Comparison of ENCODE assay signal across 14 cellular contexts in the genomic region with DNA sequence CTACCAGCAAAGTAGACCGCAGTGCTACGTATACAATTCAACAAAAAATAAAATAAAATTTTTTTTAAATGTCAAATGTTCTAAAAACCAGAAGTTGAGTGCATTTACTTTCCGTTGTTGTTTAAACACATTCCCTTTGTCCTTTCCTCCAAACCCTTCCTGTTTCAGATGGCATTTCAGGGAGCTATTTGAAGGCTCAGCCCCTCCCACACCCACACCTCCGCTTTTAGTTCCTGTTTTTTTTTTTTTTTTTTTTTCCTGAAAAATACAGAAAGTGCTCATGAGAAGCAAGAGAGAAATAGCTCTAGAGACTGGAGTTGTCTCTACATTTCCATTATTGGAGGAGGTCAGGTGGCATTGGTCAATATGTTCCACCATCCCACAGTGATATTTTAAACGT.
"Had no signal": no experiment of that assay in that cellular context is flagged by ENCODE, and none has a peak within 500 bp of the region (broad histone marks: within the 10 kb centered on the region; RNA-seq: fewer than 3 reads in every experiment).

No MANE protein-coding gene starts in this region.

- H3K4me1 ChIP-seq: parathyroid adenoma had no signal

- H3K9me3 ChIP-seq: neutrophil, thoracic aorta had no signal

- H3K36me3 ChIP-seq: neutrophil, thoracic aorta had no signal

- H3K4me3 ChIP-seq: hepatocyte, thoracic aorta had no signal

- DNase-seq: activated CD4-positive, alpha-beta memory T cell treated with anti-CD3 and anti-CD28 coated beads, Interleukin-2, amount 10 ng/mL, durations not matched to agents 7 days and 5 days; activated CD4-positive, alpha-beta T cell treated with anti-CD3 and anti-CD28 coated beads for 4 hours; activated naive CD4-positive, alpha-beta T cell treated with anti-CD3 and anti-CD28 coated beads, Interleukin-2, amount 50 U/mL, for 16 hours; activated T-cell treated with anti-CD3 and anti-CD28 coated beads, Interleukin-2, amount 50 U/mL, for 24 hours; left ventricle myocardium superior; natural killer cell; stimulated activated CD4-positive, alpha-beta T cell treated with anti-CD3 and anti-CD28 coated beads, Interleukin-12 subunit alpha, Interleukin-12 subunit beta, amount 100 ng/mL, for 4 hours; stimulated activated CD4-positive, alpha-beta T cell treated with anti-CD3 and anti-CD28 coated beads, Interleukin-2, amount 100 ng/mL, for 24 hours had no signal

- H3K27me3 ChIP-seq: hepatocyte, neutrophil had no signal

- H3K27ac ChIP-seq: hepatocyte, neutrophil, parathyroid adenoma, thoracic aorta had no signal

- H3K9me3 Mint-ChIP-seq: activated CD4-positive, alpha-beta memory T cell treated with anti-CD3 and anti-CD28 coated beads, Interleukin-2, amount 10 ng/mL, durations not matched to agents 7 days and 5 days had no signal

- H3K4me2 ChIP-seq: hepatocyte had no signal

- ATAC-seq: esophagus mucosa, left ventricle myocardium superior, natural killer cell had no signal

- H3K27ac Mint-ChIP-seq: activated CD4-positive, alpha-beta memory T cell treated with anti-CD3 and anti-CD28 coated beads, Interleukin-2, amount 10 ng/mL, durations not matched to agents 7 days and 5 days; activated T-cell treated with anti-CD3 and anti-CD28 coated beads, Interleukin-2, amount 50 U/mL, for 24 hours; memory B cell; natural killer cell had no signal

- H3K4me3 Mint-ChIP-seq: activated CD4-positive, alpha-beta memory T cell treated with anti-CD3 and anti-CD28 coated beads, Interleukin-2, amount 10 ng/mL, durations not matched to agents 7 days and 5 days; activated T-cell treated with anti-CD3 and anti-CD28 coated beads, Interleukin-2, amount 50 U/mL, for 24 hours; memory B cell; natural killer cell had no signal

- H3K79me2 ChIP-seq: hepatocyte, parathyroid adenoma had no signal

- H3K27me3 Mint-ChIP-seq: activated CD4-positive, alpha-beta memory T cell treated with anti-CD3 and anti-CD28 coated beads, Interleukin-2, amount 10 ng/mL, durations not matched to agents 7 days and 5 days; activated T-cell treated with anti-CD3 and anti-CD28 coated beads, Interleukin-2, amount 50 U/mL, for 24 hours; memory B cell had no signal

- H2AFZ ChIP-seq: hepatocyte, parathyroid adenoma had no signal

- H3K4me1 Mint-ChIP-seq: activated CD4-positive, alpha-beta memory T cell treated with anti-CD3 and anti-CD28 coated beads, Interleukin-2, amount 10 ng/mL, durations not matched to agents 7 days and 5 days; memory B cell; natural killer cell had no signal

- H3K36me3 Mint-ChIP-seq: memory B cell, natural killer cell had no signal
